ENCODE assay signal across 14 cellular contexts in genomic region chr14:50759800-50760543, GRCh38.
"Had no signal": no experiment of that assay in that cellular context is flagged by ENCODE, and none has a peak within 500 bp of the region (broad histone marks: within the 10 kb centered on the region; RNA-seq: fewer than 3 reads in every experiment).

No MANE protein-coding gene starts in this region.

- H3K27ac ChIP-seq: epithelial cell of prostate, transverse colon had no signal

- DNase-seq: activated gamma-delta T cell; activated T-cell treated with anti-CD3 and anti-CD28 coated beads, Interleukin-2, amount 50 U/mL, for 1 hour; central memory CD4-positive, alpha-beta T cell; effector memory CD4-positive, alpha-beta T cell; gastrocnemius medialis; heart right ventricle; left ventricle myocardium inferior; stimulated activated CD4-positive, alpha-beta T cell treated with anti-CD3 and anti-CD28 coated beads, Interleukin-2, amount 100 ng/mL, for 48 hours; T-cell; transverse colon had no signal

- H3K4me3 ChIP-seq: gastrocnemius medialis, heart right ventricle, left ventricle myocardium inferior, transverse colon had no signal

- H3K4me1 ChIP-seq: transverse colon had no signal

- H3K9me3 ChIP-seq: gastrocnemius medialis, heart right ventricle, left ventricle myocardium inferior, transverse colon had no signal

- H3K27ac Mint-ChIP-seq: memory B cell, nephron had no signal

- H3K27me3 Mint-ChIP-seq: memory B cell, T-cell had no signal

- ATAC-seq: gastrocnemius medialis, T-cell had no signal

- H3K9me3 Mint-ChIP-seq: memory B cell, nephron, T-cell had no signal

- FAIRE-seq: keratinocyte had no signal

- H3K4me3 Mint-ChIP-seq: memory B cell, nephron, T-cell had no signal

- H3K27me3 ChIP-seq: gastrocnemius medialis, heart right ventricle, transverse colon had no signal
